In genomic region chr1:186620526-186620925, GRCh38 we compare ENCODE assay signal across 28 cellular contexts. TPM values are rescaled to one million over a fixed set of nuclear protein-coding genes. Genes with fewer than 3 reads are reported as not detected.
DNase-seq lines count a peak whose midpoint lies in the region; ATAC-seq and TF ChIP-seq lines count a peak whose summit lies in the region.
"Had no signal": no experiment of that assay in that cellular context is flagged by ENCODE, and none has a peak within 500 bp of the region (broad histone marks: within the 10 kb centered on the region; RNA-seq: fewer than 3 reads in every experiment).

No MANE protein-coding gene starts in this region.

- no peak overlapping the region for H3K4ac ChIP-seq in IMR-90 (ENCODE audit: low read depth, low read length)

- peak overlapping the region; percentile 34 to 94 (median 90) for H3K27ac Mint-ChIP-seq in CD14-positive monocyte
- H3K27ac Mint-ChIP-seq in activated CD4-positive, alpha-beta T cell treated with anti-CD3 and anti-CD28 coated beads, Interleukin-2, amount 10 ng/mL, durations not matched to agents 24 days and 14 days, result no peak overlapping the region
- H3K27ac Mint-ChIP-seq: activated naive CD4-positive, alpha-beta T cell treated with anti-CD3 and anti-CD28 coated beads, Interleukin-2, amount 50 U/mL, for 72 hours; CD4-positive, alpha-beta T cell; GM23338; progenitor cell of endocrine pancreas had no signal

- H3K27me3 Mint-ChIP-seq in CD14-positive monocyte (ENCODE audit: low read depth in 3 of 3), result no peaks in the 10 kb centered on the region
- peaks cover 10% of the 10 kb centered on the region for H3K27me3 Mint-ChIP-seq in activated CD4-positive, alpha-beta T cell treated with anti-CD3 and anti-CD28 coated beads, Interleukin-2, amount 10 ng/mL, durations not matched to agents 24 days and 14 days
- H3K27me3 Mint-ChIP-seq: CD4-positive, alpha-beta T cell; effector memory CD8-positive, alpha-beta T cell; progenitor cell of endocrine pancreas had no signal

- TF ChIP-seq CTCF in CD14-positive monocyte (IDR thresholded peaks at IDR 0.05) (no peak), IMR-90 (conservative IDR thresholded peaks at IDR 0.05; ENCODE audit: low read depth, low read length) (no peak), smooth muscle cell (IDR thresholded peaks at IDR 0.05; ENCODE audit: borderline replicate concordance, insufficient read depth, poor library complexity, severe bottlenecking) (no peak), foreskin keratinocyte (conservative IDR thresholded peaks at IDR 0.05) (no peak)

- H2AK9ac ChIP-seq in IMR-90 (replicated peaks; ENCODE audit: low read depth, low read length, poor library complexity), result no peak overlapping the region

- H4K5ac ChIP-seq in IMR-90 (ENCODE audit: low read depth, low read length), result no peak overlapping the region

- BruUV-seq in IMR-90 (replicated peaks; lab: Mats Ljungman, UMichigan), result no TSS peak

- H3K36me3 Mint-ChIP-seq in CD14-positive monocyte, result peaks cover 0 to 3% of the 10 kb centered on the region in 2 donors
- no peaks in the 10 kb centered on the region for H3K36me3 Mint-ChIP-seq in activated CD4-positive, alpha-beta T cell treated with anti-CD3 and anti-CD28 coated beads, Interleukin-2, amount 10 ng/mL, durations not matched to agents 24 days and 14 days (ENCODE audit: low read depth)
- H3K36me3 Mint-ChIP-seq: activated naive CD4-positive, alpha-beta T cell treated with anti-CD3 and anti-CD28 coated beads, Interleukin-2, amount 50 U/mL, for 72 hours had no signal

- H3K9ac ChIP-seq in IMR-90 (ENCODE audit: low read depth, low read length) (no peak overlapping the region), smooth muscle cell (ENCODE audit: low read depth) (no peak overlapping the region)

- H3K9me1 ChIP-seq in IMR-90 (ENCODE audit: insufficient read depth, low read length), result 0 out of 2 replicates have a peak, but pooled peaks cover 2% of the 10 kb centered on the region

- no peak overlapping the region for H4K8ac ChIP-seq in IMR-90 (ENCODE audit: low read depth in 2 of 2, low read length in 2 of 2)

- no peak for TF ChIP-seq POLR2A in IMR-90 (IDR thresholded peaks at IDR 0.05; ENCODE audit: low read depth, low read length)

- H3K56ac ChIP-seq in IMR-90 (ENCODE audit: extremely low read depth, insufficient read depth, low read length), result no peak overlapping the region

- no peaks in the 10 kb centered on the region for H3F3A ChIP-seq in smooth muscle cell (ENCODE audit: low read depth)

- no peaks in the 10 kb centered on the region for H4K20me1 ChIP-seq in IMR-90 (ENCODE audit: insufficient read depth, low read length)
- H4K20me1 ChIP-seq in smooth muscle cell (ENCODE audit: low read depth), result no peaks in the 10 kb centered on the region

- WGBS in IMR-90 (ENCODE audit: extremely low coverage in 2 of 2, insufficient read length in 1 of 2), 2 experiments, result no CpG with 5 or more reads among the region's 2 CpGs
- 68% methylated on average over 2 of the region's 2 CpGs for WGBS in smooth muscle cell (ENCODE audit: low lambda C conversion rate)

- H3K18ac ChIP-seq in IMR-90 (ENCODE audit: low read depth, low read length), result no peak overlapping the region

- H3K4me1 Mint-ChIP-seq in CD14-positive monocyte, result peaks cover 44% of the 10 kb centered on the region
- H3K4me1 Mint-ChIP-seq in activated CD4-positive, alpha-beta T cell treated with anti-CD3 and anti-CD28 coated beads, Interleukin-2, amount 10 ng/mL, durations not matched to agents 24 days and 14 days, result peaks cover 24% of the 10 kb centered on the region
- H3K4me1 Mint-ChIP-seq: GM23338 had no signal

- no peaks in the 10 kb centered on the region for H3K4me1 ChIP-seq in IMR-90 (ENCODE audit: control insufficient read depth, insufficient read depth, low read length)
- H3K4me1 ChIP-seq in smooth muscle cell (ENCODE audit: low read depth), result no peaks in the 10 kb centered on the region
- no peaks in the 10 kb centered on the region for H3K4me1 ChIP-seq in foreskin keratinocyte
- H3K4me1 ChIP-seq: right lobe of liver, thyroid gland had no signal

- H3K27me3 ChIP-seq in IMR-90 (ENCODE audit: control insufficient read depth, insufficient read depth, low read length) (no peaks in the 10 kb centered on the region), smooth muscle cell (ENCODE audit: low read depth) (no peaks in the 10 kb centered on the region), foreskin keratinocyte (no peaks in the 10 kb centered on the region)
- H3K27me3 ChIP-seq: left lung, right lobe of liver, stomach, thyroid gland had no signal

- H3K4me3 ChIP-seq in IMR-90 (ENCODE audit: insufficient read depth, low read depth, low read length) (no peak overlapping the region), smooth muscle cell (no peak overlapping the region)
- H3K4me3 ChIP-seq: GM23338, left lung, right lobe of liver, stomach, thyroid gland had no signal

- no peaks in the 10 kb centered on the region for H3K79me1 ChIP-seq in IMR-90 (ENCODE audit: low read depth in 1 of 2, low read length in 2 of 2)

- intact Hi-C loops in CD14-positive monocyte (cut with micrococcal nuclease) (loop anchor here in 1 of 2 donors (5.0 kb wide), 1 partner anchor 37 kb away; no protein-coding TSS in a partner anchor), IMR-90 (cut with micrococcal nuclease) (no loop called here)
- intact Hi-C loops in activated CD4-positive, alpha-beta T cell treated with anti-CD3 and anti-CD28 coated beads, Interleukin-2, amount 10 ng/mL, durations not matched to agents 24 days and 14 days (cut with micrococcal nuclease), result no loop called here

- ATAC-seq in IMR-90 (ENCODE audit: low read depth), result no peak
- no peak for ATAC-seq in GM18861 (IDR thresholded peaks at IDR 0.05; ENCODE audit: unreplicated experiment)
- ATAC-seq in foreskin keratinocyte, result no peak
- ATAC-seq: effector memory CD8-positive, alpha-beta T cell; GM23338; right lobe of liver had no signal

- peaks cover 0 to 2% (median 0%) of the 10 kb centered on the region in 7 donors for H3K9me3 Mint-ChIP-seq in CD14-positive monocyte
- no peaks in the 10 kb centered on the region for H3K9me3 Mint-ChIP-seq in activated CD4-positive, alpha-beta T cell treated with anti-CD3 and anti-CD28 coated beads, Interleukin-2, amount 10 ng/mL, durations not matched to agents 24 days and 14 days
- H3K9me3 Mint-ChIP-seq: CD4-positive, alpha-beta T cell; effector memory CD8-positive, alpha-beta T cell; GM23338 had no signal

- no peak overlapping the region for H3K14ac ChIP-seq in IMR-90 (replicated peaks; ENCODE audit: low read depth, low read length)

- no peak overlapping the region for H2BK120ac ChIP-seq in IMR-90 (ENCODE audit: low read depth, low read length)

- H4K91ac ChIP-seq in IMR-90 (ENCODE audit: insufficient read depth, low read depth, low read length), result no peak overlapping the region

- no peak overlapping the region for H2BK20ac ChIP-seq in IMR-90 (ENCODE audit: low read depth, low read length)

- DNase-seq in CD14-positive monocyte (ENCODE audit: low spot score) (no peak), IMR-90 (no peak), astrocyte of the hippocampus (ENCODE audit: low read depth, low spot score) (peak; percentile 23), smooth muscle cell (lab: John Stamatoyannopoulos, UW; ENCODE audit: unreplicated experiment) (no peak), foreskin keratinocyte (no peak)
- no peak for DNase-seq in activated CD4-positive, alpha-beta T cell treated with anti-CD3 and anti-CD28 coated beads, Interleukin-2, amount 10 ng/mL, durations not matched to agents 24 days and 14 days
- DNase-seq: activated CD4-positive, alpha-beta T cell treated with anti-CD3 and anti-CD28 coated beads for 1 hour; anterior cingulate cortex; CD4-positive, alpha-beta T cell; DMS79 treated with DMSO at 0.1 percent for 48 hours; effector memory CD8-positive, alpha-beta T cell; head of caudate nucleus; KBM-7; left lung; NCI-H1436; NCI-H2081; NCI-H2227 treated with DMSO at 0.1 percent for 48 hours; NCI-H69; right lobe of liver; Right ventricle myocardium superior; stimulated activated CD4-positive, alpha-beta T cell treated with anti-CD3 and anti-CD28 coated beads, Interleukin-12 subunit alpha, Interleukin-12 subunit beta, amount 100 ng/mL, for 4 hours; stimulated activated CD4-positive, alpha-beta T cell treated with anti-CD3 and anti-CD28 coated beads, Interleukin-2, amount 100 ng/mL, for 48 hours; stomach; thyroid gland had no signal

- no peak overlapping the region for H3K23ac ChIP-seq in IMR-90 (ENCODE audit: low read depth, low read length)

- H2AFZ ChIP-seq in IMR-90 (replicated peaks; ENCODE audit: low read length, poor library complexity), result no peak overlapping the region
- H2AFZ ChIP-seq in smooth muscle cell (ENCODE audit: low read depth), result no peak overlapping the region
- H2AFZ ChIP-seq: GM23338 had no signal

- no peak overlapping the region for H3K4me2 ChIP-seq in IMR-90 (ENCODE audit: low read depth, low read length)
- H3K4me2 ChIP-seq in smooth muscle cell, result no peak overlapping the region
- H3K4me2 ChIP-seq: GM23338 had no signal

- H2BK5ac ChIP-seq in IMR-90 (ENCODE audit: low read depth, low read length, poor library complexity, severe bottlenecking), result no peak overlapping the region

- POLR2A ChIA-PET in IMR-90 (lab: Charles Lee; ENCODE audit: unreplicated experiment), result interaction anchor here (0.5 kb wide), 1 partner anchor 10 kb away, joined by 5 read pairs; no protein-coding TSS in a partner anchor

- H3K4me3 Mint-ChIP-seq in CD14-positive monocyte, result no peak overlapping the region
- no peak overlapping the region for H3K4me3 Mint-ChIP-seq in activated CD4-positive, alpha-beta T cell treated with anti-CD3 and anti-CD28 coated beads, Interleukin-2, amount 10 ng/mL, durations not matched to agents 24 days and 14 days
- H3K4me3 Mint-ChIP-seq: CD4-positive, alpha-beta T cell; effector memory CD8-positive, alpha-beta T cell; GM23338 had no signal

- H3K36me3 ChIP-seq in IMR-90 (ENCODE audit: control insufficient read depth, insufficient read depth, low read length), result no peaks in the 10 kb centered on the region
- no peaks in the 10 kb centered on the region for H3K36me3 ChIP-seq in smooth muscle cell (ENCODE audit: low read depth)
- H3K36me3 ChIP-seq: left lung, right lobe of liver, stomach, thyroid gland had no signal

- in situ Hi-C loops in IMR-90 (cut with MboI; ENCODE audit: low sequenced_read_pairs), result no loop called here

- H3K9me3 ChIP-seq in IMR-90 (ENCODE audit: control insufficient read depth, insufficient read depth, low read length) (no peaks in the 10 kb centered on the region), smooth muscle cell (replicated peaks; ENCODE audit: low read depth) (no peaks in the 10 kb centered on the region)
- H3K9me3 ChIP-seq: left lung, right lobe of liver, stomach, thyroid gland had no signal

- no peak overlapping the region for H3K27ac ChIP-seq in IMR-90 (ENCODE audit: insufficient read depth, low read length)
- peak overlapping the region; percentile 8 for H3K27ac ChIP-seq in smooth muscle cell (ENCODE audit: low read depth)
- no peak overlapping the region for H3K27ac ChIP-seq in foreskin keratinocyte
- H3K27ac ChIP-seq: right lobe of liver, stomach, thyroid gland had no signal

- no peak for TF ChIP-seq RAD21 in IMR-90 (IDR thresholded peaks at IDR 0.05; ENCODE audit: low read length)

- no peak overlapping the region for H2AK5ac ChIP-seq in IMR-90 (ENCODE audit: low read depth, low read length)

- CTCF ChIA-PET in IMR-90 (lab: Yijun Ruan, JAX), result no interaction called here

- 0 out of 3 replicates have a peak overlapping the region, but pooled peaks have one; percentile 30 for H2BK15ac ChIP-seq in IMR-90 (ENCODE audit: low read depth, low read length)

- dilution Hi-C loops in IMR-90 (cut with HindIII; ENCODE audit: low sequenced_read_pairs, unreplicated experiment), result loop anchor here (25.0 kb wide), 1 partner anchor 367 kb away; no protein-coding TSS in a partner anchor

- no peaks in the 10 kb centered on the region for H3K79me2 ChIP-seq in smooth muscle cell (ENCODE audit: low read depth)

RNA-seq across cellular contexts. Expression of gene PTGS2, which starts 59.7 kb away (rescaled TPM):
- 100 to 1,000 TPM in 1 of 2 donors, 10 to 100 TPM in 1; 39.2 to 113 TPM for polyA plus RNA-seq in CD14-positive monocyte
- 4.8 and 6.9 TPM in 2 replicates for total RNA-seq in IMR-90 (2012; rRNA removed)
- 3.4 and 6.3 TPM in 2 replicates for polyA plus RNA-seq in IMR-90 (2012; rRNA removed)
- polyA plus RNA-seq in IMR-90 (2012; cell fraction: cytosol; rRNA removed), result 3.8 and 13.3 TPM in 2 replicates
- 24.8 and 38.9 TPM in 2 replicates for polyA plus RNA-seq in IMR-90 (2012; cell fraction: nucleus; rRNA removed; ENCODE audit: low replicate concordance)
- 132 and 148 TPM in 2 replicates for total RNA-seq in smooth muscle cell
- polyA plus RNA-seq in smooth muscle cell, result 37.2 and 57.3 TPM in 2 replicates
- total RNA-seq in foreskin keratinocyte, result 25.1 and 40.7 TPM in 2 replicates
- 5.6 and 7.2 TPM in 2 replicates for polyA plus RNA-seq in foreskin keratinocyte
- total RNA-seq in activated CD4-positive, alpha-beta T cell treated with anti-CD3 and anti-CD28 coated beads, Interleukin-2, amount 10 ng/mL, durations not matched to agents 24 days and 14 days, result 1.1 TPM in 2 replicates
- total RNA-seq: progenitor cell of endocrine pancreas had no signal
